In the genomic region with DNA sequence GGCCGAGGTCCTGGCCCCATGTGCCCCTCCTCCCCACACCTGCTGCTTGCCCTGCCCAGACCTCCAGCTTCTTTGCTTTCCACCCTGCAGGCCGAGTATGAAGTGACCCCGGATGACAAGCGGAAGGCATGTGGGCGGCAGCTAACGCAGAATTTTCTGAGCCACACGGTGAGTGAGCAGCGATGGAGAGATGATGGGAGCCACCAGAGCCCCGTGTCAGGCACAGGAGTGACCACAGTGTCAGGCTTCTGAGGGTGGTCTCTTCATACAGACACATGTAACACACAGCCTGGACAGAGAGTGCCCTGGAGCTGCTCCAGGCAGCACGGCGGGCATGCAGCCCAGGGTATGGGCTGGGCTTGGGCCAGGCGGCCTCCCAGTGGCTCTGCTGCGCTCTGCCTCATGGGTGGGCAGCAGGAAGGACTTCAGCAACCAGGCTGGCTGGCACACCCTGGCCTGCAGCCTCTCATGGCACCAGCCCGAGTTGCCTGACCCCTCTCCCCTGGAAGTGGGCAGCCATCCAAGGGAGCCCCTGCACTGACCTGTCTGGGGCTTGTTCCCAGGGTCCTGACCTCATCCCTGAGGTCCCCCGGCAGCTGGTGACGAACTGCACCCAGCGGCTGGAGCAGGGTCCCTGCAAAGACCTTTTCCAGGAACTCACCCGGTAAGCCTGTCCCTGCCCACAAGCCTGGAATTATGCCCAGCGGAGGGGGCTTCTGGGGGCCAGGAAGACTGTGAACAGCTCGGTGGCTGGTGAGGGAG, we compare ENCODE assay signal across 11 cellular contexts. TPM values are rescaled to one million over a fixed set of nuclear protein-coding genes. Genes with fewer than 3 reads are reported as not detected.
A peak's percentile ranks its signal among the peaks of the same experiment; 100 is the strongest.
DNase-seq lines count a peak whose midpoint lies in the region; ATAC-seq and TF ChIP-seq lines count a peak whose summit lies in the region.
"Had no signal": no experiment of that assay in that cellular context is flagged by ENCODE, and none has a peak within 500 bp of the region (broad histone marks: within the 10 kb centered on the region; RNA-seq: fewer than 3 reads in every experiment).

No MANE protein-coding gene starts in this region.

- H3K27me3 ChIP-seq in BLaER1 treated with 17β-estradiol and CSF1 and Interleukin-3, amounts not matched to agents 10 nM and 100 nM = no peaks in the 10 kb centered on the region
- no peaks in the 10 kb centered on the region for H3K27me3 ChIP-seq in foreskin keratinocyte
- H3K27me3 ChIP-seq in WERI-Rb-1 (ENCODE audit: insufficient read depth, low read depth, severe bottlenecking) = no peaks in the 10 kb centered on the region
- H3K27me3 ChIP-seq: SJSA1 had no signal

- peaks cover 0 to 61% (median 16%) of the 10 kb centered on the region in 3 donors for H3K36me3 Mint-ChIP-seq in naive thymus-derived CD8-positive, alpha-beta T cell

- peaks cover 27 to 92% (median 80%) of the 10 kb centered on the region in 4 donors for H3K4me1 Mint-ChIP-seq in naive thymus-derived CD8-positive, alpha-beta T cell

- H3K9me3 Mint-ChIP-seq in naive thymus-derived CD8-positive, alpha-beta T cell = no peaks in the 10 kb centered on the region
- H3K9me3 Mint-ChIP-seq: nephron had no signal

- H3K9me3 ChIP-seq in BLaER1 treated with 17β-estradiol and CSF1 and Interleukin-3, amounts not matched to agents 10 nM and 100 nM (replicated peaks in 1 of 11) = no peaks in the 10 kb centered on the region
- H3K9me3 ChIP-seq in KOPT-K1 (ENCODE audit: insufficient read depth, low read length, poor library complexity, severe bottlenecking) (no peaks in the 10 kb centered on the region), WERI-Rb-1 (ENCODE audit: severe bottlenecking) (no peaks in the 10 kb centered on the region)
- H3K9me3 ChIP-seq: SJSA1 had no signal

- peak overlapping the region; percentile 95 to 99 (median 98) for H3K4me2 ChIP-seq in BLaER1 treated with 17β-estradiol and CSF1 and Interleukin-3, amounts not matched to agents 10 nM and 100 nM

- H3K4me3 Mint-ChIP-seq in naive thymus-derived CD8-positive, alpha-beta T cell = peak overlapping the region; percentile 77 to 97 (median 89)
- H3K4me3 Mint-ChIP-seq: nephron had no signal

- H3K9ac ChIP-seq in BLaER1 treated with 17β-estradiol and CSF1 and Interleukin-3, amounts not matched to agents 10 nM and 100 nM = peak overlapping the region; percentile 62 to 99 (median 99)

- peaks cover 0 to 52% (median 16%) of the 10 kb centered on the region in 11 experiments; a peak in 14 of 22 replicates for H4K20me1 ChIP-seq in BLaER1 treated with 17β-estradiol and CSF1 and Interleukin-3, amounts not matched to agents 10 nM and 100 nM

- no peaks in the 10 kb centered on the region for H3K27me3 Mint-ChIP-seq in naive thymus-derived CD8-positive, alpha-beta T cell

- H3K36me3 ChIP-seq in BLaER1 treated with 17β-estradiol and CSF1 and Interleukin-3, amounts not matched to agents 10 nM and 100 nM = peaks cover 51 to 76% (median 63%) of the 10 kb centered on the region in 11 experiments
- H3K36me3 ChIP-seq in KOPT-K1 (ENCODE audit: insufficient read depth, low read length) (peaks cover 71% of the 10 kb centered on the region), WERI-Rb-1 (peaks cover 3% of the 10 kb centered on the region; the same call in 1 of the 2 replicates)

- H3K27ac ChIP-seq in BLaER1 treated with 17β-estradiol and CSF1 and Interleukin-3, amounts not matched to agents 10 nM and 100 nM = peak overlapping the region; percentile 56 to 99 (median 99); a peak in 21 of 22 replicates
- H3K27ac ChIP-seq in KOPT-K1 (ENCODE audit: low read depth, low read length, poor library complexity, severe bottlenecking) (peak overlapping the region; percentile 89), foreskin keratinocyte (no peak overlapping the region), WERI-Rb-1 (no peak overlapping the region)
- H3K27ac ChIP-seq: SJSA1 had no signal

- peak in 42 of 58 donors; percentile 10 to 67 (median 40) for DNase-seq in anterior cingulate cortex (lab: John Stamatoyannopoulos, UW)
- DNase-seq in naive thymus-derived CD8-positive, alpha-beta T cell = no peak
- no peak for DNase-seq in iPS-NIHi7 (ENCODE audit: extremely low spot score)
- no peak for DNase-seq in foreskin keratinocyte
- no peak for DNase-seq in WERI-Rb-1
- DNase-seq: NCI-H146 had no signal

- H3K4me3 ChIP-seq in BLaER1 treated with 17β-estradiol and CSF1 and Interleukin-3, amounts not matched to agents 10 nM and 100 nM = peak overlapping the region in 9 of 10 experiments; percentile 18 to 99 (median 55); a peak in 16 of 20 replicates
- H3K4me3 ChIP-seq in WERI-Rb-1 (ENCODE audit: low read depth, low read length) = no peak overlapping the region
- H3K4me3 ChIP-seq: SJSA1 had no signal

- H3K27ac Mint-ChIP-seq in naive thymus-derived CD8-positive, alpha-beta T cell = peak overlapping the region; percentile 87 to 97 (median 92)
- H3K27ac Mint-ChIP-seq: nephron had no signal

- ATAC-seq in naive thymus-derived CD8-positive, alpha-beta T cell = no peak
- ATAC-seq in foreskin keratinocyte (no peak), GM21360 (IDR thresholded peaks at IDR 0.05; ENCODE audit: unreplicated experiment) (no peak)

- POLR2A ChIA-PET in naive thymus-derived CD8-positive, alpha-beta T cell (lab: Charles Lee) = interaction anchor here (0.8 to 34.6 kb wide), 13 partner anchors 9 to 689 kb away, joined by 3 to 1530 read pairs (median 4); a partner anchor contains a TSS

- no peak for TF ChIP-seq CTCF in foreskin keratinocyte (conservative IDR thresholded peaks at IDR 0.05)
- TF ChIP-seq CTCF in WERI-Rb-1 (IDR thresholded peaks at IDR 0.05; ENCODE audit: low read depth, low read length) = no peak

- peaks cover 64 to 79% (median 76%) of the 10 kb centered on the region in 10 experiments for H3K4me1 ChIP-seq in BLaER1 treated with 17β-estradiol and CSF1 and Interleukin-3, amounts not matched to agents 10 nM and 100 nM
- peaks cover 8% of the 10 kb centered on the region for H3K4me1 ChIP-seq in foreskin keratinocyte

RNA-seq across cellular contexts. Expression of a gene that starts 5.8 kb away (rescaled TPM):
- total RNA-seq in naive thymus-derived CD8-positive, alpha-beta T cell = 100 to 1,000 TPM; 176 to 181 TPM
- 100 to 1,000 TPM in 2 of 3 donors, 10 to 100 TPM in 1; 83.1 to 204 (median 104) TPM for polyA plus RNA-seq in naive thymus-derived CD8-positive, alpha-beta T cell
- total RNA-seq in foreskin keratinocyte = 49.4 and 58.1 TPM in 2 replicates
- 44.7 and 50.5 TPM in 2 replicates for polyA plus RNA-seq in foreskin keratinocyte

RNA-seq across cellular contexts. Expression of a gene that starts 14.3 kb away (rescaled TPM):
- total RNA-seq in naive thymus-derived CD8-positive, alpha-beta T cell = 1 to 10 TPM; 7.6 to 7.7 TPM
- 10 to 100 TPM; 14.6 to 21.6 (median 20.6) TPM for polyA plus RNA-seq in naive thymus-derived CD8-positive, alpha-beta T cell
- 2.4 and 3.0 TPM in 2 replicates for total RNA-seq in foreskin keratinocyte
- 4.7 and 5.0 TPM in 2 replicates for polyA plus RNA-seq in foreskin keratinocyte

RNA-seq across cellular contexts. Expression of a gene that starts 23.0 kb away (rescaled TPM):
- total RNA-seq in naive thymus-derived CD8-positive, alpha-beta T cell = not detected
- polyA plus RNA-seq in naive thymus-derived CD8-positive, alpha-beta T cell = under 1 TPM; 0.21 to 0.26 (median 0.25) TPM
- 6.0 and 9.7 TPM in 2 replicates for total RNA-seq in foreskin keratinocyte
- polyA plus RNA-seq in foreskin keratinocyte = 11.8 and 12.3 TPM in 2 replicates

RNA-seq across cellular contexts. Expression of a gene that starts 31.9 kb away (rescaled TPM):
- not detected for total RNA-seq in naive thymus-derived CD8-positive, alpha-beta T cell
- not detected for polyA plus RNA-seq in naive thymus-derived CD8-positive, alpha-beta T cell
- total RNA-seq in foreskin keratinocyte = not detected in 2 replicates
- polyA plus RNA-seq in foreskin keratinocyte = not detected in 2 replicates
- total RNA-seq: SJSA1 had no signal

RNA-seq across cellular contexts. Expression of a gene that starts 41.1 kb away (rescaled TPM):
- total RNA-seq in naive thymus-derived CD8-positive, alpha-beta T cell = 10 to 100 TPM; 57.0 to 62.9 TPM
- 10 to 100 TPM; 20.5 to 25.3 (median 21.8) TPM for polyA plus RNA-seq in naive thymus-derived CD8-positive, alpha-beta T cell
- 80.8 and 88.5 TPM in 2 replicates for total RNA-seq in foreskin keratinocyte
- polyA plus RNA-seq in foreskin keratinocyte = 69.8 and 78.7 TPM in 2 replicates

Comparison
In these comparisons a context has a peak if more than half of its experiments do, and no peak if none do; other contexts are left out.
1. H3K27ac ChIP-seq: peak in BLaER1 treated with 17β-estradiol and CSF1 and Interleukin-3, amounts not matched to agents 10 nM and 100 nM (11 of 11) and KOPT-K1 (single experiment); none in foreskin keratinocyte (single experiment) and WERI-Rb-1 (single experiment).
2. DNase-seq: peak in anterior cingulate cortex (42 of 58); none in naive thymus-derived CD8-positive, alpha-beta T cell (0 of 10), iPS-NIHi7 (single experiment), foreskin keratinocyte (0 of 2) and WERI-Rb-1 (single experiment).